Comparison of ENCODE assay signal across 7 cellular contexts in genomic region chr12:120261951-120262851, GRCh38. TPM values are rescaled to one million over a fixed set of nuclear protein-coding genes. Genes with fewer than 3 reads are reported as not detected.
A peak's percentile ranks its signal among the peaks of the same experiment; 100 is the strongest.
DNase-seq lines count a peak whose midpoint lies in the region; ATAC-seq, FAIRE-seq and TF ChIP-seq lines count a peak whose summit lies in the region.
"Had no signal": no experiment of that assay in that cellular context is flagged by ENCODE, and none has a peak within 500 bp of the region (broad histone marks: within the 10 kb centered on the region; RNA-seq: fewer than 3 reads in every experiment).

No MANE protein-coding gene starts in this region.

- H3K4me1 ChIP-seq in endothelial cell of umbilical vein (ENCODE audit: control insufficient read depth, extremely low read depth, insufficient read depth, low read length): peaks cover 59% of the 10 kb centered on the region
- peaks cover 64 to 76% (median 65%) of the 10 kb centered on the region in 3 donors for H3K4me1 ChIP-seq in skeletal muscle tissue (ENCODE audit: control insufficient read depth in 3 of 3, insufficient read depth in 3 of 3, low read length in 3 of 3)

- no peak overlapping the region for H2AFZ ChIP-seq in endothelial cell of umbilical vein (ENCODE audit: low read depth, low read length)

- peak; percentile 25 for DNase-seq in OCI-M1 (lab: John Stamatoyannopoulos, UW)
- DNase-seq in endothelial cell of umbilical vein (ENCODE audit: low read depth, low spot score): peak; percentile 47
- no peak for DNase-seq in GOT3 (lab: John Stamatoyannopoulos, UW)

- no TSS peak for BruUV-seq in endothelial cell of umbilical vein (replicated peaks; lab: Mats Ljungman, UMichigan)

- H3K27me3 ChIP-seq in endothelial cell of umbilical vein (ENCODE audit: control insufficient read depth in 2 of 2, insufficient read depth in 2 of 2, low read length in 2 of 2) (no peaks in the 10 kb centered on the region), skeletal muscle tissue (ENCODE audit: control insufficient read depth in 3 of 3, insufficient read depth in 3 of 3, low read length in 3 of 3) (no peaks in the 10 kb centered on the region)
- H3K27me3 ChIP-seq: SJSA1 had no signal

- FAIRE-seq in endothelial cell of umbilical vein (lab: Jason Lieb, UNC): peak; percentile 67

- H3K4me2 ChIP-seq in endothelial cell of umbilical vein (ENCODE audit: insufficient read depth, low read length): peak overlapping the region; percentile 91

- H4K20me1 ChIP-seq in endothelial cell of umbilical vein (replicated peaks; ENCODE audit: control insufficient read depth, extremely low read depth, insufficient read depth, low read length): no peaks in the 10 kb centered on the region

- H3K79me2 ChIP-seq in endothelial cell of umbilical vein (ENCODE audit: control insufficient read depth, insufficient read depth, low read length): peaks cover 81% of the 10 kb centered on the region

- H3K9ac ChIP-seq in endothelial cell of umbilical vein (replicated peaks; ENCODE audit: extremely low read depth, insufficient read depth, low read length): peak overlapping the region; percentile 94
- peak overlapping the region; percentile 66 to 96 (median 96) for H3K9ac ChIP-seq in skeletal muscle tissue (ENCODE audit: low read depth in 1 of 3, low read length in 3 of 3)

- CTCF ChIA-PET in endothelial cell of umbilical vein (lab: Charles Lee): interaction anchor here (2.1 to 33.5 kb wide), 4 partner anchors 16 to 61 kb away, joined by 5 to 1402 read pairs (median 464); partner anchors contain the start of genes RNU4-2 and RPLP0

- TF ChIP-seq CTCF in endothelial cell of umbilical vein (IDR thresholded peaks at IDR 0.05; ENCODE audit: extremely low read depth in 1 of 2, insufficient read depth in 1 of 2, low read depth in 1 of 2, low read length in 2 of 2): no peak

- H3K27ac ChIP-seq in endothelial cell of umbilical vein (ENCODE audit: insufficient read depth, low read depth, low read length) (peak overlapping the region; percentile 58), skeletal muscle tissue (ENCODE audit: low read depth, low read length) (peak overlapping the region; percentile 96)
- H3K27ac ChIP-seq: SJSA1 had no signal

- H3K9me3 ChIP-seq in endothelial cell of umbilical vein (replicated peaks; ENCODE audit: control insufficient read depth, insufficient read depth, low read length) (no peaks in the 10 kb centered on the region), skeletal muscle tissue (ENCODE audit: control insufficient read depth in 3 of 3, low read length in 3 of 3) (no peaks in the 10 kb centered on the region)

- POLR2A ChIA-PET in endothelial cell of umbilical vein (lab: Charles Lee): interaction anchor here (0.6 to 8.9 kb wide), 7 partner anchors 12 to 62 kb away, joined by 4 to 88 read pairs (median 29); partner anchors contain the start of genes RNU4-1, RNU4-2 and RPLP0

- intact Hi-C loops in endothelial cell of umbilical vein (cut with micrococcal nuclease): no loop called here

- dilution Hi-C loops in endothelial cell of umbilical vein (cut with MboI; ENCODE audit: extremely low pct_ligation_motif_present, low sequenced_read_pairs): no loop called here

- H3K36me3 ChIP-seq in endothelial cell of umbilical vein (ENCODE audit: control insufficient read depth in 2 of 2, extremely low read depth in 1 of 2, insufficient read depth in 2 of 2, low read length in 2 of 2): peaks cover 0 to 4% of the 10 kb centered on the region in 2 experiments
- peaks cover 0 to 2% (median 0%) of the 10 kb centered on the region in 3 donors for H3K36me3 ChIP-seq in skeletal muscle tissue (ENCODE audit: control insufficient read depth in 3 of 3, insufficient read depth in 3 of 3, low read length in 3 of 3)

- H3K9me1 ChIP-seq in endothelial cell of umbilical vein (replicated peaks; ENCODE audit: control insufficient read depth, extremely low read depth, insufficient read depth, low read length): no peaks in the 10 kb centered on the region

- TF ChIP-seq POLR2A in endothelial cell of umbilical vein (IDR thresholded peaks at IDR 0.05; ENCODE audit: low read depth, low read length): no peak

- ATAC-seq in GM18517 (IDR thresholded peaks at IDR 0.05; ENCODE audit: unreplicated experiment): no peak
- no peak for ATAC-seq in HG02981 (IDR thresholded peaks at IDR 0.05; ENCODE audit: unreplicated experiment)

- H3K4me3 ChIP-seq in endothelial cell of umbilical vein (replicated peaks in 1 of 3; ENCODE audit: insufficient read depth in 1 of 3, low read depth in 1 of 3, low read length in 3 of 3): peak overlapping the region; percentile 60 to 91 (median 65)
- H3K4me3 ChIP-seq in skeletal muscle tissue (ENCODE audit: low read length in 3 of 3): peak overlapping the region; percentile 82 to 88 (median 85)

TF ChIP-seq in endothelial cell of umbilical vein, 7 proteins besides CTCF, POLR2A, EP300 and RAD21:
- TF ChIP-seq JUN (IDR thresholded peaks at IDR 0.05; ENCODE audit: borderline replicate concordance, insufficient read depth, insufficient read length, low read depth): no peak
- TF ChIP-seq EZH2 (IDR thresholded peaks at IDR 0.05; ENCODE audit: borderline replicate concordance, low read depth, low read length, severe bottlenecking): no peak
- TF ChIP-seq FOS (IDR thresholded peaks at IDR 0.05; ENCODE audit: borderline replicate concordance, insufficient read depth, low read length): peak; percentile 18
- peak; percentile 23 for TF ChIP-seq GATA2 (IDR thresholded peaks at IDR 0.05; ENCODE audit: insufficient read depth, insufficient read length, low read depth, low read length)

RNA-seq across cellular contexts. Expression of gene PXN, which starts 3.3 kb away (rescaled TPM):
- total RNA-seq in endothelial cell of umbilical vein (228 and 258 TPM in 2 replicates), skeletal muscle tissue (20.9 TPM)
- polyA plus RNA-seq in endothelial cell of umbilical vein: 132 and 192 TPM in 2 replicates
- polyA plus RNA-seq in endothelial cell of umbilical vein (2011; cell fraction: cytosol; rRNA removed): 97.5 and 108 TPM in 2 replicates
- 253 and 301 TPM in 2 replicates for polyA plus RNA-seq in endothelial cell of umbilical vein (2011; cell fraction: nucleus; rRNA removed)
- polyA plus RNA-seq in endothelial cell of umbilical vein (2012): 204 and 280 TPM in 2 replicates
- polyA minus RNA-seq in endothelial cell of umbilical vein: 119 and 149 TPM in 2 replicates
- 23.4 TPM for polyA minus RNA-seq in endothelial cell of umbilical vein (2011; cell fraction: cytosol; rRNA and poly(A)+ RNA removed)
- polyA minus RNA-seq in endothelial cell of umbilical vein (2011; cell fraction: nucleus; rRNA and poly(A)+ RNA removed): 96.7 and 110 TPM in 2 replicates

RNA-seq across cellular contexts. Expression of gene RNU4-2, which starts 29.5 kb away (rescaled TPM):
- total RNA-seq in endothelial cell of umbilical vein (2,424 and 7,220 TPM in 2 replicates), skeletal muscle tissue (under 0.01 TPM)
- under 0.01 TPM in 2 replicates for polyA plus RNA-seq in endothelial cell of umbilical vein
- under 0.01 TPM in 2 replicates for polyA plus RNA-seq in endothelial cell of umbilical vein (2011; cell fraction: cytosol; rRNA removed)
- polyA plus RNA-seq in endothelial cell of umbilical vein (2011; cell fraction: nucleus; rRNA removed): under 0.01 TPM in 2 replicates
- 82.7 and 305 TPM in 2 replicates for polyA plus RNA-seq in endothelial cell of umbilical vein (2012)
- under 0.01 TPM in 2 replicates for polyA minus RNA-seq in endothelial cell of umbilical vein
- polyA minus RNA-seq in endothelial cell of umbilical vein (2011; cell fraction: cytosol; rRNA and poly(A)+ RNA removed): 34,060 TPM
- under 0.01 TPM in 2 replicates for polyA minus RNA-seq in endothelial cell of umbilical vein (2011; cell fraction: nucleus; rRNA and poly(A)+ RNA removed)

RNA-seq across cellular contexts. Expression of gene RNU4-1, which starts 30.8 kb away (rescaled TPM):
- total RNA-seq in endothelial cell of umbilical vein (2,141 and 7,155 TPM in 2 replicates), skeletal muscle tissue (under 0.01 TPM)
- under 0.01 TPM in 2 replicates for polyA plus RNA-seq in endothelial cell of umbilical vein
- under 0.01 TPM in 1 of 2 replicates, not detected in the other for polyA plus RNA-seq in endothelial cell of umbilical vein (2011; cell fraction: cytosol; rRNA removed)
- polyA plus RNA-seq in endothelial cell of umbilical vein (2011; cell fraction: nucleus; rRNA removed): under 0.01 TPM in 2 replicates
- 82.7 and 366 TPM in 2 replicates for polyA plus RNA-seq in endothelial cell of umbilical vein (2012)
- polyA minus RNA-seq in endothelial cell of umbilical vein: under 0.01 TPM in 2 replicates
- 35,848 TPM for polyA minus RNA-seq in endothelial cell of umbilical vein (2011; cell fraction: cytosol; rRNA and poly(A)+ RNA removed)
- polyA minus RNA-seq in endothelial cell of umbilical vein (2011; cell fraction: nucleus; rRNA and poly(A)+ RNA removed): under 0.01 TPM in 2 replicates

RNA-seq across cellular contexts. Expression of gene SIRT4, which starts 39.9 kb away (rescaled TPM):
- 1.2 and 1.4 TPM in 2 replicates for total RNA-seq in endothelial cell of umbilical vein
- 0.76 and 0.79 TPM in 2 replicates for polyA plus RNA-seq in endothelial cell of umbilical vein
- 0.86 and 0.96 TPM in 2 replicates for polyA plus RNA-seq in endothelial cell of umbilical vein (2011; cell fraction: cytosol; rRNA removed)
- 0.76 and 0.83 TPM in 2 replicates for polyA plus RNA-seq in endothelial cell of umbilical vein (2011; cell fraction: nucleus; rRNA removed)
- 0.90 and 1.1 TPM in 2 replicates for polyA plus RNA-seq in endothelial cell of umbilical vein (2012)
- 1.6 and 1.9 TPM in 2 replicates for polyA minus RNA-seq in endothelial cell of umbilical vein
- polyA minus RNA-seq in endothelial cell of umbilical vein (2011; cell fraction: cytosol; rRNA and poly(A)+ RNA removed): 1.5 TPM
- 0.34 and 0.87 TPM in 2 replicates for polyA minus RNA-seq in endothelial cell of umbilical vein (2011; cell fraction: nucleus; rRNA and poly(A)+ RNA removed)
- 3.7 TPM for total RNA-seq in skeletal muscle tissue

Comparison
In these comparisons a context has a peak if more than half of its experiments do, and no peak if none do; other contexts are left out.
1. RNA of gene PXN, which starts 3.3 kb away (total RNA-seq): 228 to 258 TPM in endothelial cell of umbilical vein; 20.9 TPM in skeletal muscle tissue (single experiment); every median in the first group is over 10 times any median in the second.
2. RNA of gene RNU4-2, which starts 29.5 kb away (total RNA-seq): 2,424 to 7,220 TPM in endothelial cell of umbilical vein; under 0.01 TPM in skeletal muscle tissue (single experiment); every median in the first group is over 1,000 times any median in the second.
3. RNA of gene RNU4-1, which starts 30.8 kb away (total RNA-seq): 2,141 to 7,155 TPM in endothelial cell of umbilical vein; under 0.01 TPM in skeletal muscle tissue (single experiment); every median in the first group is over 1,000 times any median in the second.